9 cellular contexts compared by ENCODE assay signal in the genomic region with DNA sequence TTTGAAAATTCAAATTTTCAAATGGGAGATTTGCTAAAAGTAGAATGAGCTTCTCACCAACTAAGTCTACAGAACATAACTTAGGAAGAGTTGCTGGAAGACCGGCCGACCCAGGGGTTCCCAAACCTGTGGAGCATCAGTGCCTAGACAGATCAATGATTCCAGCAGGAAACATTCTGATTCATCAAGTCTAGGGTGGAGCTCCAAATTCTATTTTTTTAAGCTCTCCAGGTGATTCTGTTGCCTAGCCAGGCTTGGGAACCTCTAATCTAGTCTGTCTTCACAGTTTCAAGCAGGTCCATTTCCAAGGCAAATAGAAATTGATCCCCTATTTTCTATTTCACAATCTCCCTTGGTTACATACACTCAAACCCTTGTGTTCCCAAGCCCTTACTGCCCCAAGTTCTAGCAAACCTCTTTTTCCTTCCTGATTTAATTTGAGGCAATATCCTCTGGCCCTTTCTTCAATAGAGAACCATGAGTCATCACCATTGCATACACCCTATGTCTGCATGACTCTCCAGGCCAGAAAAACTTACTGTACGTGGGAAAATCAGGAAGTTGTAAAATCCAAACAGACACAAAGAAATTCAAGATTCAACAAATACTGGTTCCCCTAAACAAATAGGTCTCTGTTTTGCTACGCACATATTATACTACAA. TPM values are rescaled to one million over a fixed set of nuclear protein-coding genes. Genes with fewer than 3 reads are reported as not detected.
DNase-seq lines count a peak whose midpoint lies in the region; ATAC-seq, FAIRE-seq and TF ChIP-seq lines count a peak whose summit lies in the region.
"Had no signal": no experiment of that assay in that cellular context is flagged by ENCODE, and none has a peak within 500 bp of the region (broad histone marks: within the 10 kb centered on the region; RNA-seq: fewer than 3 reads in every experiment).

No MANE protein-coding gene starts in this region.

- peaks cover 71% of the 10 kb centered on the region for H3K4me1 Mint-ChIP-seq in chondrocyte (ENCODE audit: low read depth)
- peaks cover 50% of the 10 kb centered on the region for H3K4me1 Mint-ChIP-seq in stimulated activated memory B cell treated with anti-CD40 and anti-IgM and Interleukin-4, amounts not matched to agents 10 μg/mL and 1 μg/mL and 100 μg/mL, for 72 hours

- peak; percentile 93 for DNase-seq in CD1c-positive myeloid dendritic cell (ENCODE audit: extremely low spot score)
- peak; percentile 85 to 98 for DNase-seq in NOMO-1 (lab: John Stamatoyannopoulos, UW; ENCODE audit: unreplicated experiment in 2 of 2)
- DNase-seq in chondrocyte (ENCODE audit: low spot score), result no peak
- DNase-seq in mucosa of descending colon, result no peak
- DNase-seq in C1 segment of cervical spinal cord (lab: John Stamatoyannopoulos, UW), result no peak
- DNase-seq in ureter (ENCODE audit: low spot score), result no peak
- DNase-seq in GM12891 (ENCODE audit: insufficient read length, low spot score), result no peak

- no peaks in the 10 kb centered on the region for H3K36me3 ChIP-seq in mucosa of descending colon (ENCODE audit: low read depth)

- no peaks in the 10 kb centered on the region for H3K27me3 Mint-ChIP-seq in chondrocyte (ENCODE audit: low read depth)
- H3K27me3 Mint-ChIP-seq in stimulated activated memory B cell treated with anti-CD40 and anti-IgM and Interleukin-4, amounts not matched to agents 10 μg/mL and 1 μg/mL and 100 μg/mL, for 72 hours, result no peaks in the 10 kb centered on the region

- H3K4me1 ChIP-seq in mucosa of descending colon (ENCODE audit: low read depth), result peaks cover 51% of the 10 kb centered on the region

- TF ChIP-seq POLR2A in GM12891 (IDR thresholded peaks at IDR 0.05; ENCODE audit: low read depth, low read length), result no peak

- H3K9me3 ChIP-seq in mucosa of descending colon, result no peaks in the 10 kb centered on the region

- H3K36me3 Mint-ChIP-seq in chondrocyte (ENCODE audit: low read depth), result peaks cover 10% of the 10 kb centered on the region
- peaks cover 64% of the 10 kb centered on the region for H3K36me3 Mint-ChIP-seq in stimulated activated memory B cell treated with anti-CD40 and anti-IgM and Interleukin-4, amounts not matched to agents 10 μg/mL and 1 μg/mL and 100 μg/mL, for 72 hours

- no peaks in the 10 kb centered on the region for H3K9me3 Mint-ChIP-seq in chondrocyte (ENCODE audit: low read depth)
- H3K9me3 Mint-ChIP-seq in stimulated activated memory B cell treated with anti-CD40 and anti-IgM and Interleukin-4, amounts not matched to agents 10 μg/mL and 1 μg/mL and 100 μg/mL, for 72 hours, result no peaks in the 10 kb centered on the region

- no peak overlapping the region for H3K4me3 ChIP-seq in mucosa of descending colon

- TF ChIP-seq CTCF in chondrocyte (IDR thresholded peaks at IDR 0.05) (no peak), mucosa of descending colon (IDR thresholded peaks at IDR 0.05) (no peak)

- FAIRE-seq in GM12891 (lab: Jason Lieb, UNC), result no peak
- FAIRE-seq: G401.6 had no signal

- H3K27ac Mint-ChIP-seq in chondrocyte (ENCODE audit: unreplicated experiment), result peak overlapping the region; percentile 94
- no peak overlapping the region for H3K27ac Mint-ChIP-seq in stimulated activated memory B cell treated with anti-CD40 and anti-IgM and Interleukin-4, amounts not matched to agents 10 μg/mL and 1 μg/mL and 100 μg/mL, for 72 hours

- intact Hi-C loops in mucosa of descending colon (cut with DNase I, micrococcal nuclease), result no loop called here

- ATAC-seq in mucosa of descending colon, result peak; percentile 85
- ATAC-seq in stimulated activated memory B cell treated with anti-CD40 and anti-IgM and Interleukin-4, amounts not matched to agents 10 μg/mL and 1 μg/mL and 100 μg/mL, for 72 hours, result no peak

- no peak overlapping the region for H3K4me3 Mint-ChIP-seq in chondrocyte (ENCODE audit: unreplicated experiment)
- no peak overlapping the region for H3K4me3 Mint-ChIP-seq in stimulated activated memory B cell treated with anti-CD40 and anti-IgM and Interleukin-4, amounts not matched to agents 10 μg/mL and 1 μg/mL and 100 μg/mL, for 72 hours

TF ChIP-seq in GM12891, 5 proteins besides CTCF, POLR2A, EP300 and RAD21:
- TF ChIP-seq SPI1 (IDR thresholded peaks at IDR 0.05; ENCODE audit: low read depth, low read length) (no peak), POU2F2 (IDR thresholded peaks at IDR 0.05; ENCODE audit: low read depth, low read length) (no peak), POLR2AphosphoS5 (IDR thresholded peaks at IDR 0.05; ENCODE audit: low read depth, low read length) (no peak), TAF1 (IDR thresholded peaks at IDR 0.05; ENCODE audit: low read depth, low read length) (no peak), PAX5 (IDR thresholded peaks at IDR 0.05; ENCODE audit: insufficient read depth, low read length, severe bottlenecking) (no peak)
TF ChIP-seq in GM12891: peak in this region for 0.

RNA-seq across cellular contexts. Expression of a gene that starts 8.9 kb away (rescaled TPM):
- 59.6 to 65.0 TPM (median 64.5 TPM) in 3 replicates for total RNA-seq in chondrocyte
- 10 to 100 TPM; 30.4 to 87.3 (median 50.1) TPM for total RNA-seq in mucosa of descending colon
- 63.7 TPM for total RNA-seq in ureter
- 14.3 TPM for polyA plus RNA-seq in GM12891 (2012; ENCODE audit: low read depth, missing spikeins)

Comparison
In these comparisons a context has a peak if more than half of its experiments do, and no peak if none do; other contexts are left out.
1. DNase-seq: peak in CD1c-positive myeloid dendritic cell (single experiment) and NOMO-1 (2 of 2); none in chondrocyte (single experiment), mucosa of descending colon (0 of 3), C1 segment of cervical spinal cord (0 of 14), ureter (single experiment) and GM12891 (single experiment).